19 cellular contexts compared by ENCODE assay signal in the genomic region with DNA sequence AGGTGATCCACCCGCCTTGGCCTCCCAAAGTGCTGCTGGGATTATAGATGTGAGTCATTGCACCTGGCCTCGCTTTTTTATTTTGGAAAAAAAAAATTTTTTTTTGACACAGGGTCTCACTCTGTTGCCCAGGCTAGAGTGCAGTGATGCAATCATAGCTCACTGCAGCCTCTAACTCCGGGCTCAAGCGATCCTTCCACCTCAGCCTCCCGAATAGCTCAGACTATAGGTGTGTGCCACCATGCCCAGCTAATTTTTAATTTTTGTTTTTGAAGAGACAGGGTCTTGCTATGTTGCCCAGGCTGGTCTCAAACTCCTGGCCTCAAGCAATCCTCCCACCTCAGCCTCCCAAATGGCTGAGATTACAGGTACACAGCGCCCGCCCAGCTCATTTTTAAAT. TPM values are rescaled to one million over a fixed set of nuclear protein-coding genes. Genes with fewer than 3 reads are reported as not detected.
"Had no signal": no experiment of that assay in that cellular context is flagged by ENCODE, and none has a peak within 500 bp of the region (broad histone marks: within the 10 kb centered on the region; RNA-seq: fewer than 3 reads in every experiment).

No MANE protein-coding gene starts in this region.

RNA-seq across cellular contexts. Expression of gene MYH16, which starts 2.3 kb away (rescaled TPM):
- total RNA-seq: esophagus mucosa, fibroblast of lung, heart right ventricle, left ventricle myocardium superior, lower lobe of right lung, mononuclear cell, natural killer cell, occipital lobe, ovary, psoas muscle, right cardiac atrium, sigmoid colon, skeletal muscle tissue, thoracic aorta, tibial nerve, upper lobe of right lung, uterus had no signal
- polyA plus RNA-seq: fibroblast of lung, heart right ventricle, immature natural killer cell, neural cell, ovary, psoas muscle, right cardiac atrium had no signal
